Comparison of ENCODE assay signal across 20 cellular contexts in the genomic region with DNA sequence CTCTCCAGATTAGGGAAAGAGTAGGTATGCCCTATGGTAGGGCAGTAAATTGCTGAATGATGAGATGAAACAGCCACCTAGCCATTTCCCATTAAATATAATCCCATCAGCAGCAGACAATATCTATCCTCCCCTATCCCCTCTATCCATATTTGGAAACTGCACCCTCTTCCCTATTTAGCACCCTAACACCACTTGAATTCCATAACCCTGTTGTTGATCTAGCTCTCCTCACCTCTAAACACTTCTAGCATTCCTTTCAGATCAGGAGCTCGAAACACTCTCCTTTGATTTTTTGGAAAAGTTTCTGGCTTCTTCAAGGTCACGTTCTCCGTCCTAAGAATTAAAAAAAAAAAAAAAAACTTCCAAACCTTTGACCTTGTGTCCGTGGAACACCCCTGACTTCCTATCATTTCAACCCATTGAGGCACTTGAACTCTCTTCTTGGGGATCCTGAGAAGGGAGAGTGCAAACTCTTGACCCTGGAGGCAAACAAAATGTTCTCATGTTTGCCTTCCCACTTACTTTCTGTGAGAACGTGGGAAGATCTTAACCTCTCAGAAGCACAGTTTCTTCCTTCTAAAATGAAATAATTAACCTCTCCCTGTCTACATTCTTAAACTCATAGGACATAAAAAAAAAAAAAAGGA. TPM values are rescaled to one million over a fixed set of nuclear protein-coding genes. Genes with fewer than 3 reads are reported as not detected.
"Had no signal": no experiment of that assay in that cellular context is flagged by ENCODE, and none has a peak within 500 bp of the region (broad histone marks: within the 10 kb centered on the region; RNA-seq: fewer than 3 reads in every experiment).

No MANE protein-coding gene starts in this region.

- H3K4me3 ChIP-seq: ascending aorta, breast epithelium, hepatocyte, mucosa of descending colon, pancreas, spleen, tibial nerve, vagina had no signal

- H3K27ac Mint-ChIP-seq: activated CD4-positive, alpha-beta memory T cell treated with anti-CD3 and anti-CD28 coated beads for 36 hours; activated T-helper 2 cell treated with anti-CD3 and anti-CD28 coated beads, Interferon-gamma antibody, Interleukin-2, Interleukin-4, amounts not matched to agents 10 μg/mL and 5 μg/mL and 100 μg/mL, durations not matched to agents 14 hours and 24 hours and 36 hours had no signal

- H3K27me3 Mint-ChIP-seq: activated CD4-positive, alpha-beta memory T cell treated with anti-CD3 and anti-CD28 coated beads for 36 hours; naive B cell had no signal

- DNase-seq: activated CD4-positive, alpha-beta memory T cell treated with anti-CD3 and anti-CD28 coated beads for 36 hours; activated naive CD4-positive, alpha-beta T cell treated with Interleukin-2 at 50 U/mL for 16 hours; dermis blood vessel endothelial cell; effector memory CD4-positive, alpha-beta T cell; islet precursor cell; left colon; mucosa of descending colon; naive B cell; pancreas; spleen; stimulated activated naive CD4-positive, alpha-beta T cell treated with Interleukin-2 at 50 U/mL for 16 hours; SW 1271; T-helper 2 cell; WERI-Rb-1 had no signal

- ATAC-seq: left colon, mucosa of descending colon, pancreas had no signal

- H3K27me3 ChIP-seq: ascending aorta, breast epithelium, hepatocyte, pancreas, spleen, tibial nerve, vagina had no signal

- H3K4me1 ChIP-seq: ascending aorta, breast epithelium, pancreas, spleen, tibial nerve, vagina had no signal

- H3K4me3 Mint-ChIP-seq: activated CD4-positive, alpha-beta memory T cell treated with anti-CD3 and anti-CD28 coated beads for 36 hours; naive B cell had no signal

- H3K9me3 ChIP-seq: ascending aorta, breast epithelium, mucosa of descending colon, pancreas, spleen, tibial nerve, vagina had no signal

- H3K4me1 Mint-ChIP-seq: naive B cell had no signal

- H3K27ac ChIP-seq: ascending aorta, breast epithelium, hepatocyte, pancreas, spleen, vagina, WERI-Rb-1 had no signal

- H3K36me3 ChIP-seq: WERI-Rb-1 had no signal

- H3K9me3 Mint-ChIP-seq: activated CD4-positive, alpha-beta memory T cell treated with anti-CD3 and anti-CD28 coated beads for 36 hours; activated T-helper 2 cell treated with anti-CD3 and anti-CD28 coated beads, Interferon-gamma antibody, Interleukin-2, Interleukin-4, amounts not matched to agents 10 μg/mL and 5 μg/mL and 100 μg/mL, durations not matched to agents 14 hours and 24 hours and 36 hours; naive B cell had no signal

RNA-seq across cellular contexts. Expression of a gene that starts 41.1 kb away (rescaled TPM):
- total RNA-seq: ascending aorta had no signal
